Comparison of ENCODE assay signal across 17 cellular contexts in genomic region chr2:164794432-164795231, GRCh38. TPM values are rescaled to one million over a fixed set of nuclear protein-coding genes. Genes with fewer than 3 reads are reported as not detected.
DNase-seq lines count a peak whose midpoint lies in the region; ATAC-seq, FAIRE-seq and TF ChIP-seq lines count a peak whose summit lies in the region.
"Had no signal": no experiment of that assay in that cellular context is flagged by ENCODE, and none has a peak within 500 bp of the region (broad histone marks: within the 10 kb centered on the region; RNA-seq: fewer than 3 reads in every experiment).

No MANE protein-coding gene starts in this region.

- peak overlapping the region; percentile 37 for H3K4me3 ChIP-seq in thoracic aorta
- H3K4me3 ChIP-seq: BLaER1 treated with 17β-estradiol and CSF1 and Interleukin-3, amounts not matched to agents 10 nM and 100 nM had no signal

- H3K4me1 Mint-ChIP-seq in memory B cell: peaks cover 29% of the 10 kb centered on the region
- H3K4me1 Mint-ChIP-seq: activated naive CD8-positive, alpha-beta T cell treated with anti-CD3 and anti-CD28 coated beads, Interleukin-2, amount 10 ng/mL, durations not matched to agents 7 days and 5 days; stimulated activated effector memory CD8-positive, alpha-beta T cell treated with anti-CD3 and anti-CD28 coated beads, Interleukin-12 subunit alpha, Interleukin-12 subunit beta, amount 100 ng/mL, for 72 hours had no signal

- no peaks in the 10 kb centered on the region for H3K36me3 ChIP-seq in thoracic aorta
- H3K36me3 ChIP-seq: BLaER1 treated with 17β-estradiol and CSF1 and Interleukin-3, amounts not matched to agents 10 nM and 100 nM had no signal

- DNase-seq in NCI-H226 (peak; percentile 30), erythroblast (lab: John Stamatoyannopoulos, UW) (peak; percentile 77 to 85), memory B cell (ENCODE audit: low spot score in 2 of 2) (no peak), thoracic aorta (ENCODE audit: low spot score) (no peak), RCC 7860 (ENCODE audit: low spot score) (no peak), NCI-H1694 treated with DMSO at 0.1 percent for 48 hours (lab: John Stamatoyannopoulos, UW) (no peak)
- no peak for DNase-seq in activated CD8-positive, alpha-beta memory T cell treated with anti-CD3 and anti-CD28 coated beads for 24 hours
- DNase-seq: activated CD8-positive, alpha-beta memory T cell treated with anti-CD3 and anti-CD28 coated beads, Interleukin-2, amount 50 U/mL, for 48 hours; activated naive CD8-positive, alpha-beta T cell treated with anti-CD3 and anti-CD28 coated beads, Interleukin-2, amount 10 ng/mL, durations not matched to agents 7 days and 5 days; cortex of kidney; EL; NCI-H2081 had no signal

- TF ChIP-seq POLR2A in erythroblast (IDR thresholded peaks at IDR 0.05; ENCODE audit: low read length): no peak

- peak overlapping the region in 1 of 2 donors; percentile 38 for H3K27ac ChIP-seq in thoracic aorta
- H3K27ac ChIP-seq: BLaER1 treated with 17β-estradiol and CSF1 and Interleukin-3, amounts not matched to agents 10 nM and 100 nM; parathyroid adenoma had no signal

- ATAC-seq in memory B cell (ENCODE audit: low read depth): peak; percentile 31
- peak; percentile 50 for ATAC-seq in thoracic aorta (ENCODE audit: insufficient number of reproducible peaks, low FRiP score, low read depth)
- ATAC-seq in GM21723 (IDR thresholded peaks at IDR 0.05; ENCODE audit: unreplicated experiment): no peak
- ATAC-seq: stimulated activated effector memory CD8-positive, alpha-beta T cell treated with anti-CD3 and anti-CD28 coated beads, Interleukin-12 subunit alpha, Interleukin-12 subunit beta, amount 100 ng/mL, for 72 hours had no signal

- H3K9me3 ChIP-seq in thoracic aorta: no peaks in the 10 kb centered on the region
- H3K9me3 ChIP-seq: BLaER1 treated with 17β-estradiol and CSF1 and Interleukin-3, amounts not matched to agents 10 nM and 100 nM had no signal

- H3K4me3 Mint-ChIP-seq in memory B cell: no peak overlapping the region
- H3K4me3 Mint-ChIP-seq: activated naive CD8-positive, alpha-beta T cell treated with anti-CD3 and anti-CD28 coated beads, Interleukin-2, amount 10 ng/mL, durations not matched to agents 7 days and 5 days; stimulated activated effector memory CD8-positive, alpha-beta T cell treated with anti-CD3 and anti-CD28 coated beads, Interleukin-12 subunit alpha, Interleukin-12 subunit beta, amount 100 ng/mL, for 72 hours had no signal

- no peaks in the 10 kb centered on the region for H3K27me3 ChIP-seq in thoracic aorta (replicated peaks; ENCODE audit: insufficient read depth)
- H3K27me3 ChIP-seq: BLaER1 treated with 17β-estradiol and CSF1 and Interleukin-3, amounts not matched to agents 10 nM and 100 nM had no signal

- peaks cover 33 to 63% of the 10 kb centered on the region in 2 donors for H3K4me1 ChIP-seq in thoracic aorta (ENCODE audit: control insufficient read depth in 1 of 2, low read depth in 2 of 2)
- H3K4me1 ChIP-seq: BLaER1 treated with 17β-estradiol and CSF1 and Interleukin-3, amounts not matched to agents 10 nM and 100 nM had no signal

- peaks cover 2% of the 10 kb centered on the region for H3K9me3 Mint-ChIP-seq in memory B cell
- H3K9me3 Mint-ChIP-seq: activated naive CD8-positive, alpha-beta T cell treated with anti-CD3 and anti-CD28 coated beads, Interleukin-2, amount 10 ng/mL, durations not matched to agents 7 days and 5 days had no signal

- TF ChIP-seq CTCF in thoracic aorta (IDR thresholded peaks at IDR 0.05): no peak

- H3K27me3 Mint-ChIP-seq in memory B cell: no peaks in the 10 kb centered on the region
- H3K27me3 Mint-ChIP-seq: activated naive CD8-positive, alpha-beta T cell treated with anti-CD3 and anti-CD28 coated beads, Interleukin-2, amount 10 ng/mL, durations not matched to agents 7 days and 5 days had no signal

- no peak for FAIRE-seq in RCC 7860 (lab: Jason Lieb, UNC)
- FAIRE-seq: GM12892 had no signal

- no peak overlapping the region for H3K27ac Mint-ChIP-seq in memory B cell
- H3K27ac Mint-ChIP-seq: activated naive CD8-positive, alpha-beta T cell treated with anti-CD3 and anti-CD28 coated beads, Interleukin-2, amount 10 ng/mL, durations not matched to agents 7 days and 5 days; stimulated activated effector memory CD8-positive, alpha-beta T cell treated with anti-CD3 and anti-CD28 coated beads, Interleukin-12 subunit alpha, Interleukin-12 subunit beta, amount 100 ng/mL, for 72 hours had no signal

- H3K36me3 Mint-ChIP-seq in memory B cell: no peaks in the 10 kb centered on the region
- H3K36me3 Mint-ChIP-seq: activated naive CD8-positive, alpha-beta T cell treated with anti-CD3 and anti-CD28 coated beads, Interleukin-2, amount 10 ng/mL, durations not matched to agents 7 days and 5 days; stimulated activated effector memory CD8-positive, alpha-beta T cell treated with anti-CD3 and anti-CD28 coated beads, Interleukin-12 subunit alpha, Interleukin-12 subunit beta, amount 100 ng/mL, for 72 hours had no signal

RNA-seq across cellular contexts. Expression of gene COBLL1, which starts 47.0 kb away (rescaled TPM):
- 10 to 100 TPM; 62.0 to 64.6 TPM for total RNA-seq in thoracic aorta

Comparison
In these comparisons a context has a peak if more than half of its experiments do, and no peak if none do; other contexts are left out.
1. DNase-seq: peak in NCI-H226 (single experiment) and erythroblast (2 of 2); none in memory B cell (0 of 2), thoracic aorta (single experiment), RCC 7860 (single experiment), NCI-H1694 treated with DMSO at 0.1 percent for 48 hours (single experiment) and activated CD8-positive, alpha-beta memory T cell treated with anti-CD3 and anti-CD28 coated beads for 24 hours (single experiment).